In genomic region chr7:138472292-138473079, GRCh38 we compare ENCODE assay signal across 1 cellular context.
TF ChIP-seq lines count a peak whose summit lies in the region.

No MANE protein-coding gene starts in this region.

TF ChIP-seq in HepG2, 621 proteins besides CTCF, POLR2A, EP300 and RAD21 (continued from another document):
- TF ChIP-seq MYPOP (CRISPR knock-in tag; IDR thresholded peaks at IDR 0.05) (no peak), ZNF367 (CRISPR knock-in tag; IDR thresholded peaks at IDR 0.05; ENCODE audit: borderline replicate concordance) (no peak), ZNF44 (CRISPR knock-in tag; IDR thresholded peaks at IDR 0.05) (no peak), ZNF605 (CRISPR knock-in tag; IDR thresholded peaks at IDR 0.05) (no peak)
TF ChIP-seq in HepG2: peak in this region for 42.
